In the genomic region with DNA sequence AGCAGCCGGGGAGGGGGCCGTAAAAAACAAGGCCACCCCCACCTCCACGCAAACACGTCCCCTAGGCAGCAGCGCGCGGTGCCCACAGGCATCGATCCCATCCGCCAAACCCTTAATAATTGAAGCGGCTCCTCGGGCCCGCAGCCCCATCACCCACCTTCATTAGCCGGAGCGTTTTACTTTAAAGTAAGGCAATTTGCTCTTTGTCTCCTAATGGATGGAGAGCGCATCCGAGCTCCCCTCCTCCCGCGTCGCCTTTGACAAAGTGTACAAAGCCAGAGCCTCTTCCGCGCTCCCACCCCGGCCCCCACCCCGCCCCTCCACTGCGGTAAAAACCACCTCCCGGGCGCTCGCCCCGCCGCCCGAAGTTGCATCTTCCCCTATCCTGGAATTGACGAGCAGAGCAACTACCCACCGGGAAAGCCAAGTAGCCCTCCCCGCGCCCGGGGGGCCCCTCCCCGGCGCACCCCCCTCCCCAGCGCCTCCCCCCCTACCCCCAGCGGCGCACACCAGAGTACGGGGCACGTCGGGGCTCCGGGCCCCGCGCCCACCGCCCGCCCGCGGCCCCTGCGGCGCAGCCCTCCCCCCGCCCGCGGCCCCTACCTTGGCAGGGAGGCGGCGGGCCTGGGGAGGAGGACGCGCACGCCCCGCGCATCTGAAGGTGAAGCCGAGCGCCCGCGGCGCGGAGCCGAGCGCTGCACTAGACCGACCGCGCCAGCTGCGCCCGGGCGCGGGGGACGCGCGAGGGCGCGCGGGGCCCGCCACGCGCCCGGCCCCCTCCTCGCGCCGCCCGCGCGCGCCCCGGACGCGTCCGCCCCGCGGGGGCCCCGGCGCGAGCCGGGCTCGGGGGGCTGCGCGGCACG, we compare ENCODE assay signal across 7 cellular contexts. TPM values are rescaled to one million over a fixed set of nuclear protein-coding genes. Genes with fewer than 3 reads are reported as not detected.
DNase-seq lines count a peak whose midpoint lies in the region; ATAC-seq and TF ChIP-seq lines count a peak whose summit lies in the region.

A gene with protein sequence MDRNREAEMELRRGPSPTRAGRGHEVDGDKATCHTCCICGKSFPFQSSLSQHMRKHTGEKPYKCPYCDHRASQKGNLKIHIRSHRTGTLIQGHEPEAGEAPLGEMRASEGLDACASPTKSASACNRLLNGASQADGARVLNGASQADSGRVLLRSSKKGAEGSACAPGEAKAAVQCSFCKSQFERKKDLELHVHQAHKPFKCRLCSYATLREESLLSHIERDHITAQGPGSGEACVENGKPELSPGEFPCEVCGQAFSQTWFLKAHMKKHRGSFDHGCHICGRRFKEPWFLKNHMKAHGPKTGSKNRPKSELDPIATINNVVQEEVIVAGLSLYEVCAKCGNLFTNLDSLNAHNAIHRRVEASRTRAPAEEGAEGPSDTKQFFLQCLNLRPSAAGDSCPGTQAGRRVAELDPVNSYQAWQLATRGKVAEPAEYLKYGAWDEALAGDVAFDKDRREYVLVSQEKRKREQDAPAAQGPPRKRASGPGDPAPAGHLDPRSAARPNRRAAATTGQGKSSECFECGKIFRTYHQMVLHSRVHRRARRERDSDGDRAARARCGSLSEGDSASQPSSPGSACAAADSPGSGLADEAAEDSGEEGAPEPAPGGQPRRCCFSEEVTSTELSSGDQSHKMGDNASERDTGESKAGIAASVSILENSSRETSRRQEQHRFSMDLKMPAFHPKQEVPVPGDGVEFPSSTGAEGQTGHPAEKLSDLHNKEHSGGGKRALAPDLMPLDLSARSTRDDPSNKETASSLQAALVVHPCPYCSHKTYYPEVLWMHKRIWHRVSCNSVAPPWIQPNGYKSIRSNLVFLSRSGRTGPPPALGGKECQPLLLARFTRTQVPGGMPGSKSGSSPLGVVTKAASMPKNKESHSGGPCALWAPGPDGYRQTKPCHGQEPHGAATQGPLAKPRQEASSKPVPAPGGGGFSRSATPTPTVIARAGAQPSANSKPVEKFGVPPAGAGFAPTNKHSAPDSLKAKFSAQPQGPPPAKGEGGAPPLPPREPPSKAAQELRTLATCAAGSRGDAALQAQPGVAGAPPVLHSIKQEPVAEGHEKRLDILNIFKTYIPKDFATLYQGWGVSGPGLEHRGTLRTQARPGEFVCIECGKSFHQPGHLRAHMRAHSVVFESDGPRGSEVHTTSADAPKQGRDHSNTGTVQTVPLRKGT (minus strand): TSS at position 702 of the 863 bp plus-strand sequence. CDS start 52,188 bp downstream, outside the sequence.

- TF ChIP-seq POLR2A in esophagus muscularis mucosa (IDR thresholded peaks at IDR 0.05; ENCODE audit: low read depth), result no peak

- ATAC-seq in aorta (ENCODE audit: low FRiP score), result no peak

- no peaks in the 10 kb centered on the region for H3K9me3 ChIP-seq in HUES64 (ENCODE audit: insufficient read depth, low read depth, low read length)
- H3K9me3 ChIP-seq in WERI-Rb-1 (ENCODE audit: severe bottlenecking), result no peaks in the 10 kb centered on the region
- no peaks in the 10 kb centered on the region for H3K9me3 ChIP-seq in esophagus muscularis mucosa
- H3K9me3 ChIP-seq in aorta (ENCODE audit: control insufficient read depth, low read length), result no peaks in the 10 kb centered on the region

- H3K27me3 ChIP-seq in HUES64 (ENCODE audit: insufficient read depth, low read length) (peaks cover 47% of the 10 kb centered on the region), WERI-Rb-1 (ENCODE audit: insufficient read depth, low read depth, severe bottlenecking) (no peaks in the 10 kb centered on the region), esophagus muscularis mucosa (no peaks in the 10 kb centered on the region), aorta (ENCODE audit: control insufficient read depth in 1 of 2, insufficient read depth in 2 of 2, low read length in 1 of 2) (no peaks in the 10 kb centered on the region)

- no peak for TF ChIP-seq EP300 in esophagus muscularis mucosa (IDR thresholded peaks at IDR 0.05)

- H3K4me3 ChIP-seq in GM12864 (ENCODE audit: low read depth, low read length), result peak within 1 kb of the TSS; percentile 64
- H3K4me3 ChIP-seq in HUES64 (ENCODE audit: low read length), result peak within 1 kb of the TSS; percentile 77
- H3K4me3 ChIP-seq in WERI-Rb-1 (ENCODE audit: low read depth, low read length), result peak within 1 kb of the TSS; percentile 80
- peak within 1 kb of the TSS; percentile 71 to 89 (median 83) for H3K4me3 ChIP-seq in esophagus muscularis mucosa
- H3K4me3 ChIP-seq in aorta (ENCODE audit: low read length in 2 of 2), result peak within 1 kb of the TSS; percentile 54 to 97

- peaks cover 25% of the 10 kb centered on the region for H3K4me1 ChIP-seq in HUES64 (ENCODE audit: insufficient read depth, low read length)
- H3K4me1 ChIP-seq in esophagus muscularis mucosa, result peaks cover 7 to 35% (median 23%) of the 10 kb centered on the region in 4 donors
- H3K4me1 ChIP-seq in aorta (ENCODE audit: control insufficient read depth in 1 of 2, insufficient read depth in 2 of 2, low read length in 2 of 2), result no peaks in the 10 kb centered on the region

- TF ChIP-seq CTCF in GM12864 (IDR thresholded peaks at IDR 0.05; ENCODE audit: low read depth, low read length, missing control alignments) (no peak), WERI-Rb-1 (IDR thresholded peaks at IDR 0.05; ENCODE audit: low read depth, low read length) (no peak), esophagus muscularis mucosa (IDR thresholded peaks at IDR 0.05) (no peak)

- DNase-seq in GM12864 (ENCODE audit: low read depth), result no peak
- DNase-seq in WERI-Rb-1, result peak; percentile 61
- no peak for DNase-seq in esophagus muscularis mucosa (ENCODE audit: extremely low spot score)
- peak; percentile 18 for DNase-seq in myocyte (ENCODE audit: low read depth)
- DNase-seq in aorta, result peak; percentile 66 to 79
- DNase-seq in HT-29 (ENCODE audit: low spot score), result no peak

- H3K27ac ChIP-seq in HUES64 (ENCODE audit: low read depth, low read length), result peak within 1 kb of the TSS; percentile 88; the same call in 1 of the 2 replicates
- peak within 1 kb of the TSS; percentile 85 for H3K27ac ChIP-seq in WERI-Rb-1
- H3K27ac ChIP-seq in esophagus muscularis mucosa (replicated peaks in 1 of 4), result peak within 1 kb of the TSS; percentile 86 to 91 (median 90)
- H3K27ac ChIP-seq in aorta (ENCODE audit: low read depth in 1 of 2, low read length in 2 of 2), result no peak within 1 kb of the TSS

- WGBS in HUES64, result under 1% methylated on average over 104 of the region's 108 CpGs
- 5% methylated on average over 34 of the region's 108 CpGs for WGBS in esophagus muscularis mucosa
- WGBS in aorta, 2 donors, result 0 to 1% methylated on average over 51 to 108 of the region's 108 CpGs

- peak within 1 kb of the TSS; percentile 86 for H3K9ac ChIP-seq in HUES64 (ENCODE audit: low read depth, low read length)

- intact Hi-C loops in esophagus muscularis mucosa (cut with DNase I) (loop anchor here (5.0 to 10.0 kb wide), 2 partner anchors 97 to 120 kb away; no protein-coding TSS in a partner anchor), aorta (cut with DNase I) (loop anchor here in 1 of 2 donors (10.0 kb wide), 1 partner anchor 120 kb away; no protein-coding TSS in a partner anchor)

- no peaks in the 10 kb centered on the region for H3K36me3 ChIP-seq in HUES64 (ENCODE audit: insufficient read depth, low read length)
- no peaks in the 10 kb centered on the region for H3K36me3 ChIP-seq in WERI-Rb-1
- H3K36me3 ChIP-seq in esophagus muscularis mucosa, result no peaks in the 10 kb centered on the region
- no peaks in the 10 kb centered on the region for H3K36me3 ChIP-seq in aorta (ENCODE audit: control insufficient read depth in 1 of 2, insufficient read depth in 2 of 2, low read length in 1 of 2)

RNA-seq across cellular contexts. Expression of the gene that starts here (rescaled TPM):
- polyA plus RNA-seq in HUES64 (2013, experiment 1 of 2), result 14.7 TPM
- 25.5 TPM for polyA plus RNA-seq in HUES64 (2013, experiment 2 of 2)
- total RNA-seq in esophagus muscularis mucosa, result 10 to 100 TPM; 28.5 to 44.9 (median 35.8) TPM
- 11.3 TPM in 2 replicates for total RNA-seq in myocyte
- polyA plus RNA-seq in myocyte (2012), result 5.5 TPM
- total RNA-seq in aorta, result 10 to 100 TPM; 26.0 to 55.6 TPM
- polyA plus RNA-seq in aorta, result 1 to 10 TPM; 2.0 to 8.1 TPM
- total RNA-seq in HT-29 (2014; rRNA removed; shearing (Covaris generic)), result 8.1 and 10.4 TPM in 2 replicates

Comparison
In these comparisons a context has a peak if more than half of its experiments do, and no peak if none do; other contexts are left out.
1. DNase-seq: peak in WERI-Rb-1 (single experiment), myocyte (single experiment) and aorta (2 of 2); none in GM12864 (single experiment), esophagus muscularis mucosa (single experiment) and HT-29 (single experiment).
2. H3K27ac ChIP-seq: peak in HUES64 (single experiment), WERI-Rb-1 (single experiment) and esophagus muscularis mucosa (4 of 4); none in aorta (0 of 2).
3. Peak in every context shown above with its lines, with median percentiles within 50 percentile points of each other: H3K4me3 ChIP-seq.